Comparison of ENCODE assay signal across 8 cellular contexts in the genomic region with DNA sequence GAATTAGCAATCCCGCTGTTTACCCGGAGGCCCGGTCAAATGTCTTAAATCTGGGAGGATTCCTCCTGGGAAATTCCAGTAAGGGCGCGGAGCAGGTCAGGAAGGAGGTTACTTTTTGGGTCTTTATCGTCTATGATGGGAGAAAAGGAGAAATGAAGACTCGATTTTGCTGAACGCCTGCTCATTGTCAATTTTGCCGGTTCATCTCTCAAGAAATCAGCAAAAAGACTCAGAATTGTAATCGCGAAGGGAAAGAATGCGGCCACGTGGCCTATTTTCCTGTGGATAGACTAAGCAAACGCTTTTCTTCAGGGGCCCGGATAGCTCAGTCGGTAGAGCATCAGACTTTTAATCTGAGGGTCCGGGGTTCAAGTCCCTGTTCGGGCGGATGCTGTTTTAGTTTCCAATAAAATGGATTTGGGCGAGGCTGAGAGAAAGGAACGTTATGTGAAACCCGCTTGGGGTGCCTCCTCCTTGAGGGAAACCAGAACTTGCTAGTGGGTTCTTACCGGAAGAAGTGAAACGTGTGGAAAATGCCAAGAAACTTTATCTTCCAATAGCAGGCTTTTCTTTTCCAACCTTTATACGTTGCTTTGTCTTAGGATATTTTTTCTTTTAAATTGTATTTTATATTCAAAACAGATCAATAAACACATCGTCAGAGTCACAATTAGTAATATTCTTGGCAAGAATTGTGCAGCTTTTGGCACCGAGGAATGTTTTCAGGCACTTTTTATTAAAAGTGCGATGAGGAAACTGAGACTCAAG. TPM values are rescaled to one million over a fixed set of nuclear protein-coding genes. Genes with fewer than 3 reads are reported as not detected.
DNase-seq lines count a peak whose midpoint lies in the region; ATAC-seq and TF ChIP-seq lines count a peak whose summit lies in the region.

No MANE protein-coding gene starts in this region.

- H3K9me3 ChIP-seq in BLaER1 (no peaks in the 10 kb centered on the region), endodermal cell (ENCODE audit: control insufficient read depth, low read length) (no peaks in the 10 kb centered on the region), muscle layer of colon (ENCODE audit: low read length) (no peaks in the 10 kb centered on the region)

- H3K27me3 Mint-ChIP-seq in activated CD4-positive, alpha-beta memory T cell treated with anti-CD3 and anti-CD28 coated beads, Interleukin-2, amount 10 ng/mL, durations not matched to agents 7 days and 5 days: peaks cover 15% of the 10 kb centered on the region
- peaks cover 6% of the 10 kb centered on the region for H3K27me3 Mint-ChIP-seq in endodermal cell (ENCODE audit: insufficient read depth)

- H3K9ac ChIP-seq in BLaER1 (no peak overlapping the region), endodermal cell (ENCODE audit: extremely low read depth, low read length, poor library complexity, severe bottlenecking) (peak overlapping the region; percentile 47), muscle layer of colon (ENCODE audit: low read length) (no peak overlapping the region)

- H3K27me3 ChIP-seq in BLaER1: peaks cover 20% of the 10 kb centered on the region; the same call in 1 of the 2 replicates
- no peaks in the 10 kb centered on the region for H3K27me3 ChIP-seq in endodermal cell (ENCODE audit: control insufficient read depth, insufficient read depth, low read length, poor library complexity, severe bottlenecking)
- no peaks in the 10 kb centered on the region for H3K27me3 ChIP-seq in muscle layer of colon (ENCODE audit: control insufficient read depth in 1 of 2, insufficient read depth in 2 of 2, low read length in 2 of 2)

- 2 to 5% methylated on average over 25 to 27 of the region's 28 CpGs for WGBS in endodermal cell (ENCODE audit: insufficient coverage in 1 of 2, insufficient read length in 1 of 2), 2 experiments

- DNase-seq in HCEC 1CT: peak; percentile 91
- peak; percentile 96 for DNase-seq in NCI-H69 (lab: John Stamatoyannopoulos, UW)
- peak; percentile 68 for DNase-seq in activated CD4-positive, alpha-beta memory T cell treated with anti-CD3 and anti-CD28 coated beads, Interleukin-2, amount 10 ng/mL, durations not matched to agents 7 days and 5 days
- DNase-seq in endodermal cell: peak; percentile 91
- peak; percentile 51 to 90 for DNase-seq in stimulated activated effector memory CD8-positive, alpha-beta T cell treated with anti-CD3 and anti-CD28 coated beads, Interleukin-12 subunit alpha, Interleukin-12 subunit beta, amount 100 ng/mL, for 72 hours (ENCODE audit: low spot score in 2 of 2)

- H3K27ac Mint-ChIP-seq in activated CD4-positive, alpha-beta memory T cell treated with anti-CD3 and anti-CD28 coated beads, Interleukin-2, amount 10 ng/mL, durations not matched to agents 7 days and 5 days: peak overlapping the region; percentile 71
- H3K27ac Mint-ChIP-seq in endodermal cell: peak overlapping the region; percentile 77
- peak overlapping the region; percentile 98 for H3K27ac Mint-ChIP-seq in stimulated activated effector memory CD8-positive, alpha-beta T cell treated with anti-CD3 and anti-CD28 coated beads, Interleukin-12 subunit alpha, Interleukin-12 subunit beta, amount 100 ng/mL, for 72 hours

- ATAC-seq in stimulated activated effector memory CD8-positive, alpha-beta T cell treated with anti-CD3 and anti-CD28 coated beads, Interleukin-12 subunit alpha, Interleukin-12 subunit beta, amount 100 ng/mL, for 72 hours: peak; percentile 31
- no peak for ATAC-seq in GM19035 (IDR thresholded peaks at IDR 0.05; ENCODE audit: unreplicated experiment)

- peak overlapping the region; percentile 60 for H3K4me3 Mint-ChIP-seq in activated CD4-positive, alpha-beta memory T cell treated with anti-CD3 and anti-CD28 coated beads, Interleukin-2, amount 10 ng/mL, durations not matched to agents 7 days and 5 days
- H3K4me3 Mint-ChIP-seq in endodermal cell: peak overlapping the region; percentile 80
- peak overlapping the region; percentile 77 for H3K4me3 Mint-ChIP-seq in stimulated activated effector memory CD8-positive, alpha-beta T cell treated with anti-CD3 and anti-CD28 coated beads, Interleukin-12 subunit alpha, Interleukin-12 subunit beta, amount 100 ng/mL, for 72 hours

- CTCF ChIA-PET in activated CD4-positive, alpha-beta memory T cell treated with anti-CD3 and anti-CD28 coated beads, Interleukin-2, amount 10 ng/mL, durations not matched to agents 7 days and 5 days (lab: Charles Lee): no interaction called here

- H3K36me3 ChIP-seq in BLaER1: no peaks in the 10 kb centered on the region
- H3K36me3 ChIP-seq in endodermal cell (ENCODE audit: control insufficient read depth, insufficient read depth, low read length): no peaks in the 10 kb centered on the region
- no peaks in the 10 kb centered on the region for H3K36me3 ChIP-seq in muscle layer of colon (ENCODE audit: insufficient read depth, low read length)

- no peaks in the 10 kb centered on the region for H3K9me3 Mint-ChIP-seq in activated CD4-positive, alpha-beta memory T cell treated with anti-CD3 and anti-CD28 coated beads, Interleukin-2, amount 10 ng/mL, durations not matched to agents 7 days and 5 days
- H3K9me3 Mint-ChIP-seq in endodermal cell: no peaks in the 10 kb centered on the region
- no peaks in the 10 kb centered on the region for H3K9me3 Mint-ChIP-seq in stimulated activated effector memory CD8-positive, alpha-beta T cell treated with anti-CD3 and anti-CD28 coated beads, Interleukin-12 subunit alpha, Interleukin-12 subunit beta, amount 100 ng/mL, for 72 hours

- no peak for TF ChIP-seq CTCF in endodermal cell (conservative IDR thresholded peaks at IDR 0.05)

- H3K36me3 Mint-ChIP-seq in activated CD4-positive, alpha-beta memory T cell treated with anti-CD3 and anti-CD28 coated beads, Interleukin-2, amount 10 ng/mL, durations not matched to agents 7 days and 5 days (ENCODE audit: low read depth): peaks cover 3% of the 10 kb centered on the region
- H3K36me3 Mint-ChIP-seq in endodermal cell (ENCODE audit: low read depth): no peaks in the 10 kb centered on the region
- H3K36me3 Mint-ChIP-seq in stimulated activated effector memory CD8-positive, alpha-beta T cell treated with anti-CD3 and anti-CD28 coated beads, Interleukin-12 subunit alpha, Interleukin-12 subunit beta, amount 100 ng/mL, for 72 hours: peaks cover 52% of the 10 kb centered on the region

- POLR2A ChIA-PET in activated CD4-positive, alpha-beta memory T cell treated with anti-CD3 and anti-CD28 coated beads, Interleukin-2, amount 10 ng/mL, durations not matched to agents 7 days and 5 days (lab: Charles Lee): interaction anchor here (0.8 to 2.5 kb wide), 5 partner anchors 10 to 113 kb away, joined by 3 to 5 read pairs (median 4); partner anchors contain the start of genes OSBP and PATL1

- no peaks in the 10 kb centered on the region for H4K20me1 ChIP-seq in BLaER1

- peaks cover 43% of the 10 kb centered on the region for H3K4me1 ChIP-seq in BLaER1
- H3K4me1 ChIP-seq in endodermal cell (ENCODE audit: control insufficient read depth, insufficient read depth, low read length): no peaks in the 10 kb centered on the region
- peaks cover 11% of the 10 kb centered on the region for H3K4me1 ChIP-seq in muscle layer of colon (ENCODE audit: insufficient read depth, low read length)

- no peak overlapping the region for H3K27ac ChIP-seq in BLaER1
- no peak overlapping the region for H3K27ac ChIP-seq in endodermal cell (ENCODE audit: low read depth, low read length)
- peak overlapping the region; percentile 78 for H3K27ac ChIP-seq in muscle layer of colon (ENCODE audit: low read depth, low read length)

- H3K4me2 ChIP-seq in BLaER1: peak overlapping the region; percentile 37

- H3K4me3 ChIP-seq in BLaER1 (peak overlapping the region; percentile 37; the same call in 1 of the 2 replicates), endodermal cell (ENCODE audit: low read length) (peak overlapping the region; percentile 85), muscle layer of colon (ENCODE audit: low read depth in 1 of 2, low read length in 2 of 2) (peak overlapping the region; percentile 41 to 55)

- peaks cover 55% of the 10 kb centered on the region for H3K4me1 Mint-ChIP-seq in activated CD4-positive, alpha-beta memory T cell treated with anti-CD3 and anti-CD28 coated beads, Interleukin-2, amount 10 ng/mL, durations not matched to agents 7 days and 5 days
- H3K4me1 Mint-ChIP-seq in endodermal cell: peaks cover 9% of the 10 kb centered on the region
- peaks cover 49% of the 10 kb centered on the region for H3K4me1 Mint-ChIP-seq in stimulated activated effector memory CD8-positive, alpha-beta T cell treated with anti-CD3 and anti-CD28 coated beads, Interleukin-12 subunit alpha, Interleukin-12 subunit beta, amount 100 ng/mL, for 72 hours

RNA-seq across cellular contexts. Expression of gene OR4D9, which starts 45.0 kb away (rescaled TPM):
- not detected for total RNA-seq in activated CD4-positive, alpha-beta memory T cell treated with anti-CD3 and anti-CD28 coated beads, Interleukin-2, amount 10 ng/mL, durations not matched to agents 7 days and 5 days
- total RNA-seq in endodermal cell: not detected
- polyA plus RNA-seq in endodermal cell (2013, experiment 1 of 2): not detected
- polyA plus RNA-seq in endodermal cell (2013, experiment 2 of 2): not detected

RNA-seq across cellular contexts. Expression of gene OR4D11, which starts 52.9 kb away (rescaled TPM):
- total RNA-seq in activated CD4-positive, alpha-beta memory T cell treated with anti-CD3 and anti-CD28 coated beads, Interleukin-2, amount 10 ng/mL, durations not matched to agents 7 days and 5 days: not detected
- not detected for total RNA-seq in endodermal cell
- polyA plus RNA-seq in endodermal cell (2013, experiment 1 of 2): not detected
- polyA plus RNA-seq in endodermal cell (2013, experiment 2 of 2): not detected

RNA-seq across cellular contexts. Expression of gene OSBP, which starts 59.3 kb away (rescaled TPM):
- 10 to 100 TPM; 40.4 to 41.5 TPM for total RNA-seq in activated CD4-positive, alpha-beta memory T cell treated with anti-CD3 and anti-CD28 coated beads, Interleukin-2, amount 10 ng/mL, durations not matched to agents 7 days and 5 days
- total RNA-seq in endodermal cell: 10 to 100 TPM; 41.2 to 44.3 TPM
- 29.1 TPM for polyA plus RNA-seq in endodermal cell (2013, experiment 1 of 2)
- 28.9 TPM for polyA plus RNA-seq in endodermal cell (2013, experiment 2 of 2)
